1 cellular context compared by ENCODE assay signal in the genomic region with DNA sequence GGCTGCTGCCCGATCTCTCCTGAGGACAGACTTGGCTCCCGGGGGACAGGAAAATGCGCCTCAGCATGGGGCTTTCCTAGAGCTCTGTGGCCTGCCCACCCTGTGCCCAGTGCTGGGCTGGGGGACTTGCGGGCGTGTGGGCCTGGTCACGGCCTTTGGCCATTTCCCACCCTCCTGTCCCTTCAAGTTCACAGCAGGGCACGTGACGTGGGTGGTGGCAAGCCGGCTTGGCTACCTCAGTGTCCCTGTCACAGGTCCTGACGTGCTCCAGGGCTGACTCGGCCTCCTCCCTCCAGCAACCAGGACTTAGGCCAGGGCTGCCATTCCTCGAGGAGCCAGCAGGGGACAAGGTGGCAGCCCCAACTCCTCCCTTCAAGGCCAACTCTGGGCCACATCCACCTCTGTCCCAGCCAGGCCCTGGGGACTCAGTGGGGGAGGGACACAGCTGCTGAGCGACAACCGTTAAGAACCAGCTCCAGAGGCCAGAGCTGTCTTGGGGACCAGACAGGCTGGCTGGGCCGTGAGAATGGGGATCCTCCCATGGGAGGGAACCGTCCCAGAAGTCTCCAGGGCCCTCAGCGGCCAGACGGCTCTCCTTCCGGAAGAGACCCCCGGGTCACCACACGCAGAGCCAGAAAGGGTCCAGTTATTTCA.
TF ChIP-seq lines count a peak whose summit lies in the region.

No MANE protein-coding gene starts in this region.

TF ChIP-seq in K562, 482 proteins besides CTCF, POLR2A, EP300 and RAD21 (continued from another document and continues in another):
- TF ChIP-seq NEUROD1 (IDR thresholded peaks at IDR 0.05; ENCODE audit: borderline replicate concordance, low read depth, low read length, partially characterized antibody) (peak; percentile 28), TBP (optimal IDR thresholded peaks at IDR 0.05; ENCODE audit: low read depth, low read length) (peak; percentile 79), ARNT (IDR thresholded peaks at IDR 0.05) (0 out of 4 replicates have a peak, but pooled peaks of 1 of the 2 experiments have one; percentile 60), NR3C1 (CRISPR knock-in tag; IDR thresholded peaks at IDR 0.05) (no peak), YY1 (IDR thresholded peaks at IDR 0.05; ENCODE audit: borderline replicate concordance in 1 of 3, control insufficient read depth in 1 of 3, extremely low read depth in 1 of 3, insufficient read depth in 3 of 3, insufficient read length in 1 of 3, insufficient replicate concordance in 2 of 3, low read depth in 1 of 3, low read length in 2 of 3) (peak in 2 of 3 experiments; percentile 67 to 74), PTBP1 (IDR thresholded peaks at IDR 0.05; ENCODE audit: low read depth, low read length) (no peak), NCOA2 (IDR thresholded peaks at IDR 0.05; ENCODE audit: partially characterized antibody in 2 of 2) (no peak), FUS (optimal IDR thresholded peaks at IDR 0.05; ENCODE audit: low read depth, low read length) (no peak), RBM34 (IDR thresholded peaks at IDR 0.05; ENCODE audit: borderline replicate concordance, insufficient read depth, low read length) (no peak), TCF3 (CRISPR knock-in tag; IDR thresholded peaks at IDR 0.05) (peak; percentile 45; the same call in 1 of the 2 replicates), LCOR (CRISPR knock-in tag; IDR thresholded peaks at IDR 0.05) (no peak), TRIM28 (IDR thresholded peaks at IDR 0.05) (no peak), NR1H2 (CRISPR knock-in tag; IDR thresholded peaks at IDR 0.05) (peak; percentile 91; the same call in 1 of the 2 replicates), MCM2 (IDR thresholded peaks at IDR 0.05; ENCODE audit: low read depth) (no peak), IRF2 (CRISPR knock-in tag; IDR thresholded peaks at IDR 0.05) (no peak), FOXK2 (conservative IDR thresholded peaks at IDR 0.05 in 1 of 2, IDR thresholded peaks at IDR 0.05 in 1 of 2; ENCODE audit: low read depth in 2 of 2) (peak; percentile 62 to 66), E2F3 (CRISPR knock-in tag; IDR thresholded peaks at IDR 0.05) (no peak), CSDE1 (IDR thresholded peaks at IDR 0.05) (no peak), TEAD1 (CRISPR knock-in tag; IDR thresholded peaks at IDR 0.05) (peak; percentile 15 to 71; a peak in 3 of 4 replicates), KLF13 (tag; IDR thresholded peaks at IDR 0.05; ENCODE audit: borderline replicate concordance, low read depth) (peak; percentile 57; the same call in 1 of the 2 replicates), ZZZ3 (IDR thresholded peaks at IDR 0.05) (no peak), FOXJ2 (tag; IDR thresholded peaks at IDR 0.05) (no peak), KLF16 (IDR thresholded peaks at IDR 0.05) (peak; percentile 27; the same call in 1 of the 2 replicates), ZNF696 (CRISPR knock-in tag; conservative IDR thresholded peaks at IDR 0.05) (no peak), MTA2 (IDR thresholded peaks at IDR 0.05; ENCODE audit: low read depth) (no peak), SMC3 (conservative IDR thresholded peaks at IDR 0.05; ENCODE audit: insufficient read depth, low read depth, low read length) (peak; percentile 55)
- TF ChIP-seq, protein P1, sequence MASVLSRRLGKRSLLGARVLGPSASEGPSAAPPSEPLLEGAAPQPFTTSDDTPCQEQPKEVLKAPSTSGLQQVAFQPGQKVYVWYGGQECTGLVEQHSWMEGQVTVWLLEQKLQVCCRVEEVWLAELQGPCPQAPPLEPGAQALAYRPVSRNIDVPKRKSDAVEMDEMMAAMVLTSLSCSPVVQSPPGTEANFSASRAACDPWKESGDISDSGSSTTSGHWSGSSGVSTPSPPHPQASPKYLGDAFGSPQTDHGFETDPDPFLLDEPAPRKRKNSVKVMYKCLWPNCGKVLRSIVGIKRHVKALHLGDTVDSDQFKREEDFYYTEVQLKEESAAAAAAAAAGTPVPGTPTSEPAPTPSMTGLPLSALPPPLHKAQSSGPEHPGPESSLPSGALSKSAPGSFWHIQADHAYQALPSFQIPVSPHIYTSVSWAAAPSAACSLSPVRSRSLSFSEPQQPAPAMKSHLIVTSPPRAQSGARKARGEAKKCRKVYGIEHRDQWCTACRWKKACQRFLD (CRISPR knock-in tag; IDR thresholded peaks at IDR 0.05): peak; percentile 86; the same call in 1 of the 2 replicates
- TF ChIP-seq, protein P2, sequence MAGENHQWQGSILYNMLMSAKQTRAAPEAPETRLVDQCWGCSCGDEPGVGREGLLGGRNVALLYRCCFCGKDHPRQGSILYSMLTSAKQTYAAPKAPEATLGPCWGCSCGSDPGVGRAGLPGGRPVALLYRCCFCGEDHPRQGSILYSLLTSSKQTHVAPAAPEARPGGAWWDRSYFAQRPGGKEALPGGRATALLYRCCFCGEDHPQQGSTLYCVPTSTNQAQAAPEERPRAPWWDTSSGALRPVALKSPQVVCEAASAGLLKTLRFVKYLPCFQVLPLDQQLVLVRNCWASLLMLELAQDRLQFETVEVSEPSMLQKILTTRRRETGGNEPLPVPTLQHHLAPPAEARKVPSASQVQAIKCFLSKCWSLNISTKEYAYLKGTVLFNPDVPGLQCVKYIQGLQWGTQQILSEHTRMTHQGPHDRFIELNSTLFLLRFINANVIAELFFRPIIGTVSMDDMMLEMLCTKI (IDR thresholded peaks at IDR 0.05; ENCODE audit: partially characterized antibody): no peak
- TF ChIP-seq, protein P3, sequence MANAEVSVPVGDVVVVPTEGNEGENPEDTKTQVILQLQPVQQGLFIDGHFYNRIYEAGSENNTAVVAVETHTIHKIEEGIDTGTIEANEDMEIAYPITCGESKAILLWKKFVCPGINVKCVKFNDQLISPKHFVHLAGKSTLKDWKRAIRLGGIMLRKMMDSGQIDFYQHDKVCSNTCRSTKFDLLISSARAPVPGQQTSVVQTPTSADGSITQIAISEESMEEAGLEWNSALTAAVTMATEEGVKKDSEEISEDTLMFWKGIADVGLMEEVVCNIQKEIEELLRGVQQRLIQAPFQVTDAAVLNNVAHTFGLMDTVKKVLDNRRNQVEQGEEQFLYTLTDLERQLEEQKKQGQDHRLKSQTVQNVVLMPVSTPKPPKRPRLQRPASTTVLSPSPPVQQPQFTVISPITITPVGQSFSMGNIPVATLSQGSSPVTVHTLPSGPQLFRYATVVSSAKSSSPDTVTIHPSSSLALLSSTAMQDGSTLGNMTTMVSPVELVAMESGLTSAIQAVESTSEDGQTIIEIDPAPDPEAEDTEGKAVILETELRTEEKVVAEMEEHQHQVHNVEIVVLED (CRISPR knock-in tag; IDR thresholded peaks at IDR 0.05): no peak
- TF ChIP-seq, protein P4, sequence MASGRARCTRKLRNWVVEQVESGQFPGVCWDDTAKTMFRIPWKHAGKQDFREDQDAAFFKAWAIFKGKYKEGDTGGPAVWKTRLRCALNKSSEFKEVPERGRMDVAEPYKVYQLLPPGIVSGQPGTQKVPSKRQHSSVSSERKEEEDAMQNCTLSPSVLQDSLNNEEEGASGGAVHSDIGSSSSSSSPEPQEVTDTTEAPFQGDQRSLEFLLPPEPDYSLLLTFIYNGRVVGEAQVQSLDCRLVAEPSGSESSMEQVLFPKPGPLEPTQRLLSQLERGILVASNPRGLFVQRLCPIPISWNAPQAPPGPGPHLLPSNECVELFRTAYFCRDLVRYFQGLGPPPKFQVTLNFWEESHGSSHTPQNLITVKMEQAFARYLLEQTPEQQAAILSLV (tag; IDR thresholded peaks at IDR 0.05): no peak
- TF ChIP-seq, protein P5, sequence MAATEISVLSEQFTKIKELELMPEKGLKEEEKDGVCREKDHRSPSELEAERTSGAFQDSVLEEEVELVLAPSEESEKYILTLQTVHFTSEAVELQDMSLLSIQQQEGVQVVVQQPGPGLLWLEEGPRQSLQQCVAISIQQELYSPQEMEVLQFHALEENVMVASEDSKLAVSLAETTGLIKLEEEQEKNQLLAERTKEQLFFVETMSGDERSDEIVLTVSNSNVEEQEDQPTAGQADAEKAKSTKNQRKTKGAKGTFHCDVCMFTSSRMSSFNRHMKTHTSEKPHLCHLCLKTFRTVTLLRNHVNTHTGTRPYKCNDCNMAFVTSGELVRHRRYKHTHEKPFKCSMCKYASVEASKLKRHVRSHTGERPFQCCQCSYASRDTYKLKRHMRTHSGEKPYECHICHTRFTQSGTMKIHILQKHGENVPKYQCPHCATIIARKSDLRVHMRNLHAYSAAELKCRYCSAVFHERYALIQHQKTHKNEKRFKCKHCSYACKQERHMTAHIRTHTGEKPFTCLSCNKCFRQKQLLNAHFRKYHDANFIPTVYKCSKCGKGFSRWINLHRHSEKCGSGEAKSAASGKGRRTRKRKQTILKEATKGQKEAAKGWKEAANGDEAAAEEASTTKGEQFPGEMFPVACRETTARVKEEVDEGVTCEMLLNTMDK (IDR thresholded peaks at IDR 0.05; ENCODE audit: borderline replicate concordance, insufficient read depth, low read depth, low read length, poor library complexity, severe bottlenecking): peak; percentile 32
- TF ChIP-seq, protein P6, sequence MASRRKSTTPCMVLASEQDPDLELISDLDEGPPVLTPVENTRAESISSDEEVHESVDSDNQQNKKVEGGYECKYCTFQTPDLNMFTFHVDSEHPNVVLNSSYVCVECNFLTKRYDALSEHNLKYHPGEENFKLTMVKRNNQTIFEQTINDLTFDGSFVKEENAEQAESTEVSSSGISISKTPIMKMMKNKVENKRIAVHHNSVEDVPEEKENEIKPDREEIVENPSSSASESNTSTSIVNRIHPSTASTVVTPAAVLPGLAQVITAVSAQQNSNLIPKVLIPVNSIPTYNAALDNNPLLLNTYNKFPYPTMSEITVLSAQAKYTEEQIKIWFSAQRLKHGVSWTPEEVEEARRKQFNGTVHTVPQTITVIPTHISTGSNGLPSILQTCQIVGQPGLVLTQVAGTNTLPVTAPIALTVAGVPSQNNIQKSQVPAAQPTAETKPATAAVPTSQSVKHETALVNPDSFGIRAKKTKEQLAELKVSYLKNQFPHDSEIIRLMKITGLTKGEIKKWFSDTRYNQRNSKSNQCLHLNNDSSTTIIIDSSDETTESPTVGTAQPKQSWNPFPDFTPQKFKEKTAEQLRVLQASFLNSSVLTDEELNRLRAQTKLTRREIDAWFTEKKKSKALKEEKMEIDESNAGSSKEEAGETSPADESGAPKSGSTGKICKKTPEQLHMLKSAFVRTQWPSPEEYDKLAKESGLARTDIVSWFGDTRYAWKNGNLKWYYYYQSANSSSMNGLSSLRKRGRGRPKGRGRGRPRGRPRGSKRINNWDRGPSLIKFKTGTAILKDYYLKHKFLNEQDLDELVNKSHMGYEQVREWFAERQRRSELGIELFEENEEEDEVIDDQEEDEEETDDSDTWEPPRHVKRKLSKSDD (conservative IDR thresholded peaks at IDR 0.05; ENCODE audit: low read length): no peak
- TF ChIP-seq, protein P7, sequence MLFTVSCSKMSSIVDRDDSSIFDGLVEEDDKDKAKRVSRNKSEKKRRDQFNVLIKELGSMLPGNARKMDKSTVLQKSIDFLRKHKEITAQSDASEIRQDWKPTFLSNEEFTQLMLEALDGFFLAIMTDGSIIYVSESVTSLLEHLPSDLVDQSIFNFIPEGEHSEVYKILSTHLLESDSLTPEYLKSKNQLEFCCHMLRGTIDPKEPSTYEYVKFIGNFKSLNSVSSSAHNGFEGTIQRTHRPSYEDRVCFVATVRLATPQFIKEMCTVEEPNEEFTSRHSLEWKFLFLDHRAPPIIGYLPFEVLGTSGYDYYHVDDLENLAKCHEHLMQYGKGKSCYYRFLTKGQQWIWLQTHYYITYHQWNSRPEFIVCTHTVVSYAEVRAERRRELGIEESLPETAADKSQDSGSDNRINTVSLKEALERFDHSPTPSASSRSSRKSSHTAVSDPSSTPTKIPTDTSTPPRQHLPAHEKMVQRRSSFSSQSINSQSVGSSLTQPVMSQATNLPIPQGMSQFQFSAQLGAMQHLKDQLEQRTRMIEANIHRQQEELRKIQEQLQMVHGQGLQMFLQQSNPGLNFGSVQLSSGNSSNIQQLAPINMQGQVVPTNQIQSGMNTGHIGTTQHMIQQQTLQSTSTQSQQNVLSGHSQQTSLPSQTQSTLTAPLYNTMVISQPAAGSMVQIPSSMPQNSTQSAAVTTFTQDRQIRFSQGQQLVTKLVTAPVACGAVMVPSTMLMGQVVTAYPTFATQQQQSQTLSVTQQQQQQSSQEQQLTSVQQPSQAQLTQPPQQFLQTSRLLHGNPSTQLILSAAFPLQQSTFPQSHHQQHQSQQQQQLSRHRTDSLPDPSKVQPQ (CRISPR knock-in tag; IDR thresholded peaks at IDR 0.05; ENCODE audit: borderline replicate concordance): no peak
